38 cellular contexts compared by ENCODE assay signal in genomic region chr1:54204199-54204598, GRCh38. TPM values are rescaled to one million over a fixed set of nuclear protein-coding genes. Genes with fewer than 3 reads are reported as not detected.
"Had no signal": no experiment of that assay in that cellular context is flagged by ENCODE, and none has a peak within 500 bp of the region (broad histone marks: within the 10 kb centered on the region; RNA-seq: fewer than 3 reads in every experiment).

No MANE protein-coding gene starts in this region.

- ATAC-seq: activated naive CD4-positive, alpha-beta T cell treated with anti-CD3 and anti-CD28 coated beads, Interleukin-2, amount 50 U/mL, for 72 hours; activated naive CD8-positive, alpha-beta T cell treated with anti-CD3 and anti-CD28 coated beads, Interleukin-2, amount 50 U/mL, for 24 hours; activated T-cell treated with anti-CD3 and anti-CD28 coated beads, Interleukin-2, amount 50 U/mL, for 4 hours; activated T-cell treated with anti-CD3 and anti-CD28 coated beads, Interleukin-2, amount 50 U/mL, for 72 hours; activated T-helper 17 cell treated with anti-CD3 and anti-CD28 coated beads, Interleukin-2, amount 50 U/mL, for 72 hours; body of pancreas had no signal

- H3K27me3 ChIP-seq: adrenal gland, ascending aorta, body of pancreas, brain microvascular endothelial cell, breast epithelium, cardiac muscle cell had no signal

- H3K9me3 ChIP-seq: adrenal gland, ascending aorta, body of pancreas, breast epithelium had no signal

- H3K27ac ChIP-seq: adrenal gland, ascending aorta, body of pancreas, brain microvascular endothelial cell, breast epithelium, cardiac muscle cell had no signal

- H3K4me3 ChIP-seq: adrenal gland, ascending aorta, body of pancreas, breast epithelium, cardiac muscle cell had no signal

- FAIRE-seq: astrocyte, bronchial epithelial cell, colon had no signal

- DNase-seq: activated effector memory CD4-positive, alpha-beta T cell treated with anti-CD3 and anti-CD28 coated beads, Interleukin-2, amount 50 U/mL, for 16 hours; activated effector memory CD4-positive, alpha-beta T cell treated with Interleukin-2 at 50 U/mL for 16 hours; activated gamma-delta T cell; activated gamma-delta T cell treated with Interleukin-2 at 50 U/mL for 16 hours; activated naive CD4-positive, alpha-beta T cell; activated naive CD4-positive, alpha-beta T cell treated with anti-CD3 and anti-CD28 coated beads for 36 hours; activated naive CD4-positive, alpha-beta T cell treated with anti-CD3 and anti-CD28 coated beads, Interleukin-2, amount 10 ng/mL, durations not matched to agents 7 days and 5 days; activated naive CD4-positive, alpha-beta T cell treated with anti-CD3 and anti-CD28 coated beads, Interleukin-2, amount 50 U/mL, for 16 hours; activated naive CD4-positive, alpha-beta T cell treated with Interleukin-2 at 50 U/mL for 16 hours; activated naive CD8-positive, alpha-beta T cell treated with anti-CD3 and anti-CD28 coated beads for 36 hours; activated naive CD8-positive, alpha-beta T cell treated with anti-CD3 and anti-CD28 coated beads, Interleukin-2, amount 10 ng/mL, durations not matched to agents 7 days and 5 days; activated naive CD8-positive, alpha-beta T cell treated with anti-CD3 and anti-CD28 coated beads, Interleukin-2, amount 50 U/mL, for 24 hours; activated T-cell treated with anti-CD3 and anti-CD28 coated beads, Interleukin-2, amount 50 U/mL, for 4 hours; activated T-cell treated with anti-CD3 and anti-CD28 coated beads, Interleukin-2, amount 50 U/mL, for 48 hours; activated T-cell treated with anti-CD3 and anti-CD28 coated beads, Interleukin-2, amount 50 U/mL, for 72 hours; adrenal gland; amniotic stem cell; amygdala; anterior cingulate cortex; aorta; body of pancreas; brain microvascular endothelial cell; caudate nucleus; central memory CD4-positive, alpha-beta T cell; cerebellar nuclear complex had no signal

RNA-seq across cellular contexts. Expression of gene CDCP2, which starts 51.4 kb away (rescaled TPM):
- total RNA-seq: activated naive CD4-positive, alpha-beta T cell treated with anti-CD3 and anti-CD28 coated beads for 36 hours; activated naive CD8-positive, alpha-beta T cell treated with anti-CD3 and anti-CD28 coated beads for 36 hours; activated T-cell treated with anti-CD3 and anti-CD28 coated beads, Interleukin-2, amount 50 U/mL, for 4 hours; activated T-cell treated with anti-CD3 and anti-CD28 coated beads, Interleukin-2, amount 50 U/mL, for 72 hours; activated T-helper 1 cell treated with anti-CD3 and anti-CD28 coated beads, Interleukin-12 subunit alpha, Interleukin-12 subunit beta, Interleukin-2, Interleukin-4 antibody, amounts not matched to agents 30 ng/mL and 10 ng/mL and 1 ng/mL, durations not matched to agents 14 hours and 24 hours and 36 hours; activated T-helper 2 cell treated with anti-CD3 and anti-CD28 coated beads, Interferon-gamma antibody, Interleukin-2, Interleukin-4, amounts not matched to agents 10 μg/mL and 5 μg/mL and 100 μg/mL, durations not matched to agents 14 hours and 24 hours and 36 hours; ascending aorta; astrocyte; body of pancreas; bronchial epithelial cell; cardiac septum; cerebellum; chondrocyte had no signal
- polyA plus RNA-seq: aorta, cardiac muscle cell had no signal
